7 cellular contexts compared by ENCODE assay signal in the genomic region with DNA sequence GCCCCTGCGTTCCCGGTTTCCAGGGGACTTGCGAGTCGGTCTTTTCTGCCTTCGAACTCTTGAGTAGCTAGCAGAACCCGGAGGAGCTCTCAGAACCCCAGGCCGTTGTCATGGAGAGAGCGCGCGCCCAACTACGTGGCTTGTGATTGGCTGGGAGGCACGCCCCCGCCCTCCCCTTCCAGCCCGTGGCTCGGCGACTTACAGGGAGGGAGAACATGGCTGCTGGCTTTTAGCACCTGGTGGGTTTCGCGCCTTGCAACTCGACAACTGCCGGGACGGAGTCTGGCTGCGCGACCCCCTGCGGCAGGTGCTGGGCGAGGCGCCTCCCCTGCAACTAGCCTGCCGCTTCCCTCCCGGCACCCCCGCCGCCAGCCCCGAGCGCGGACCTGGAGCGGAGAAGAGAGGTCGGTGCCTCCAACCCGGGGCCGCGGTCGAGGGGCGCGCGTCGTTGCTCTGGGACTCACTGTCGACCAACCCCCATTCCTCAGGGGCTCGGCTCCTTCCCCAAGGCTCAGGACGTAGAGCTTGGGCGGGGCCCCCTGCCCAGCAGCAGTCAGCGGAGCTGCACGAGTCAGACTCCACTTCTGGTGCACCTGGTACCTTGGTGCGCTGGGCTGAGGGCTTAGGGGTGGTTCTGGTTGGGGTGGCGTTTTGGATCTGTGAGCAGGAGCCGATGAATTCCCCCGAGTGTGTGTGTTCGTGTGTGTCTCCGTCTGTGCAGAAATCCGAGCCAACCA. TPM values are rescaled to one million over a fixed set of nuclear protein-coding genes. Genes with fewer than 3 reads are reported as not detected.
DNase-seq lines count a peak whose midpoint lies in the region; ATAC-seq lines count a peak whose summit lies in the region.

No MANE protein-coding gene starts in this region.

- peak; percentile 72 for DNase-seq in NCI-H2227 treated with DMSO at 0.1 percent for 48 hours (lab: John Stamatoyannopoulos, UW)
- peak; percentile 85 for DNase-seq in activated CD4-positive, alpha-beta T cell treated with anti-CD3 and anti-CD28 coated beads for 24 hours (ENCODE audit: low read depth in 2 of 2)
- DNase-seq in cerebellum (ENCODE audit: low spot score) = peak; percentile 99
- peak; percentile 85 for DNase-seq in kidney tubule cell (ENCODE audit: low spot score)
- DNase-seq in stimulated activated CD4-positive, alpha-beta T cell treated with anti-CD3 and anti-CD28 coated beads, Interleukin-1b, Interleukin-23, amount 100 ng/mL, for 1 hour (ENCODE audit: low read depth in 2 of 2) = peak; percentile 72 to 84

- ATAC-seq in GM18511 (IDR thresholded peaks at IDR 0.05; ENCODE audit: unreplicated experiment) (peak; percentile 88), HG03066 (IDR thresholded peaks at IDR 0.05; ENCODE audit: low read depth, unreplicated experiment) (peak; percentile 87)

RNA-seq across cellular contexts. Expression of a gene that starts 9.0 kb away (rescaled TPM):
- 87.6 TPM for total RNA-seq in cerebellum

Comparison
In these comparisons a context has a peak if more than half of its experiments do, and no peak if none do; other contexts are left out.
1. Peak in every context shown above with its lines: DNase-seq and ATAC-seq.